Comparison of ENCODE assay signal across 8 cellular contexts in the genomic region with DNA sequence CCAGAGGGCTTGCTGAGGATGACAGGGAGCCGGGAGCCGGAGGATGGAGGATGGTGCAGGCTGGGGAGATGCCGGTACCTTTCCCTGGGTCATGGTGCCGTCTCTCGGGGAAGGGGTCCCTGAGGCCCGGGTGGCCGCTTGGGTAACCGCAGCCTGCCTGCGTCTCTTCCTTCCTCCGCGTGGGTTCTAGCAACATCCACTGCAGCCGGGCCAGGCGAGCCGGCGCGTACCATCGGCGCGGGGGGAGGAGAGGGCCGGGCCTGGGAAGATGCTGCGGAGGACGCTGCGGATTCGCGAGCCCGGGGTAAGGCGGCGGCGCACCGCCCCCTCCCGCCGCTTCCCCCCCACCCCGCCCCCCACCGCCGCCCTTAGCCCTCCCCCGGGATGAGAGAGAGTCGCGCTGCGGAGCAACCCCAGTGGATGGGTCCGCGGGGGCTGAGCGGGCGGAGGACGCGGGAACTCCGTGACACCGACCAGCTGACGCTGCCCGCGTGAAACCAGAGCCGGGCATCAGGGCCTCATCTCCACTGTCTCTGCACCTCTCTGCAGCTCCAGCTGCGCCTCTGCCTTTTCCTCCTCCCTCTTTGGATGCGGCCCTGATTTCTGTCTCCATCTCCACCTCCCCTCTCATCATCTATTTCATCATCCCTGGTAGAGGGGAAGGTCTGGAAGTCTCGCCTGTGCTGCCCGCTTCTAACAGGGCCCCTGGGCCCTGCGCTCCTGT. TPM values are rescaled to one million over a fixed set of nuclear protein-coding genes. Genes with fewer than 3 reads are reported as not detected.
DNase-seq lines count a peak whose midpoint lies in the region; ATAC-seq and TF ChIP-seq lines count a peak whose summit lies in the region.

Gene FAIM2, minus strand, starts transcription at position 201 of the 724 bp plus-strand sequence. Its CDS starts 108 bp downstream, at position 93.

- no peaks in the 10 kb centered on the region for H3K27me3 Mint-ChIP-seq in activated naive CD4-positive, alpha-beta T cell treated with anti-CD3 and anti-CD28 coated beads for 36 hours (ENCODE audit: low read depth)

- peak within 1 kb of the TSS; percentile 15; the same call in 1 of the 2 replicates for H3K9ac ChIP-seq in DND-41 (ENCODE audit: low read depth, low read length)

- H3K27ac ChIP-seq in DND-41 (ENCODE audit: low read length) (no peak within 1 kb of the TSS), psoas muscle (no peak within 1 kb of the TSS)

- H3K36me3 ChIP-seq in DND-41 (ENCODE audit: insufficient read depth, low read length) (no peaks in the 10 kb centered on the region), psoas muscle (ENCODE audit: insufficient read depth in 1 of 2, low read depth in 1 of 2) (no peaks in the 10 kb centered on the region)

- TF ChIP-seq CTCF in DND-41 (IDR thresholded peaks at IDR 0.05; ENCODE audit: borderline replicate concordance, extremely low read depth, low read length, poor library complexity, severe bottlenecking) (no peak), psoas muscle (IDR thresholded peaks at IDR 0.05) (no peak)

- CTCF ChIA-PET in activated naive CD4-positive, alpha-beta T cell treated with anti-CD3 and anti-CD28 coated beads for 36 hours (lab: Charles Lee) = interaction anchor here (1.1 kb wide), 1 partner anchor 36 kb away, joined by 3 read pairs; no protein-coding TSS in a partner anchor

- no peaks in the 10 kb centered on the region for H3K36me3 Mint-ChIP-seq in activated naive CD4-positive, alpha-beta T cell treated with anti-CD3 and anti-CD28 coated beads for 36 hours (ENCODE audit: low read depth)

- H3K4me3 ChIP-seq in DND-41 (ENCODE audit: low read depth in 1 of 2, low read length in 2 of 2) (peak within 1 kb of the TSS in 1 of 2 experiments; percentile 50; a peak in 2 of 4 replicates), psoas muscle (peak within 1 kb of the TSS; percentile 35)

- H2AFZ ChIP-seq in DND-41 (ENCODE audit: low read depth, low read length) = peak within 1 kb of the TSS; percentile 50; the same call in 1 of the 2 replicates

- peaks cover 15% of the 10 kb centered on the region for H3K4me1 ChIP-seq in DND-41 (ENCODE audit: insufficient read depth, low read length)
- no peaks in the 10 kb centered on the region for H3K4me1 ChIP-seq in psoas muscle

- ATAC-seq in DND-41 (ENCODE audit: insufficient read depth, low read depth) (peak; percentile 86), psoas muscle (peak; percentile 39 to 63 (median 57)), HG03196 (IDR thresholded peaks at IDR 0.05; ENCODE audit: unreplicated experiment) (no peak), HG03571 (IDR thresholded peaks at IDR 0.05; ENCODE audit: unreplicated experiment) (no peak)

- no peak within 1 kb of the TSS for H3K27ac Mint-ChIP-seq in activated naive CD4-positive, alpha-beta T cell treated with anti-CD3 and anti-CD28 coated beads for 36 hours

- no peaks in the 10 kb centered on the region for H4K20me1 ChIP-seq in DND-41 (ENCODE audit: insufficient read depth, low read length)

- no peaks in the 10 kb centered on the region for H3K9me3 Mint-ChIP-seq in activated naive CD4-positive, alpha-beta T cell treated with anti-CD3 and anti-CD28 coated beads for 36 hours

- peaks cover 9% of the 10 kb centered on the region for H3K4me1 Mint-ChIP-seq in activated naive CD4-positive, alpha-beta T cell treated with anti-CD3 and anti-CD28 coated beads for 36 hours (ENCODE audit: low read depth)

- H3K4me2 ChIP-seq in DND-41 (ENCODE audit: insufficient read depth, low read length) = peak within 1 kb of the TSS; percentile 62

- intact Hi-C loops in activated naive CD4-positive, alpha-beta T cell treated with anti-CD3 and anti-CD28 coated beads for 36 hours (cut with micrococcal nuclease) = no loop called here
- intact Hi-C loops in head of caudate nucleus (cut with DNase I) = no loop called here
- intact Hi-C loops in psoas muscle (cut with DNase I) = no loop called here

- H3K27me3 ChIP-seq in DND-41 (ENCODE audit: insufficient read depth, low read length, poor library complexity) = peaks cover 20% of the 10 kb centered on the region
- H3K27me3 ChIP-seq in psoas muscle (ENCODE audit: insufficient read depth in 3 of 3, low read length in 2 of 3) = peaks cover 0 to 31% (median 8%) of the 10 kb centered on the region in 3 donors

- WGBS in psoas muscle, 3 donors = 5 to 11% (median 9%) methylated on average over 27 to 56 of the region's 56 CpGs

- no peaks in the 10 kb centered on the region for H3K79me2 ChIP-seq in DND-41 (ENCODE audit: insufficient read depth, low read length)

- DNase-seq in DND-41 = peak; percentile 74
- peak; percentile 2 for DNase-seq in NCI-H524 treated with DMSO at 0.1 percent for 48 hours (lab: John Stamatoyannopoulos, UW)
- peak; percentile 56 for DNase-seq in activated naive CD4-positive, alpha-beta T cell treated with anti-CD3 and anti-CD28 coated beads for 36 hours
- peak; percentile 77 to 96 (median 92) for DNase-seq in head of caudate nucleus
- peak; percentile 68 to 71 for DNase-seq in psoas muscle
- no peak for DNase-seq in NCI-H446 treated with DMSO at 0.1 percent for 48 hours (lab: John Stamatoyannopoulos, UW)

- peak within 1 kb of the TSS; percentile 74 for H3K4me3 Mint-ChIP-seq in activated naive CD4-positive, alpha-beta T cell treated with anti-CD3 and anti-CD28 coated beads for 36 hours

- no peaks in the 10 kb centered on the region for H3K9me3 ChIP-seq in DND-41 (ENCODE audit: insufficient read depth, low read length, severe bottlenecking)
- no peaks in the 10 kb centered on the region for H3K9me3 ChIP-seq in psoas muscle

RNA-seq across cellular contexts. Expression of gene FAIM2, which starts in this region (rescaled TPM):
- total RNA-seq in activated naive CD4-positive, alpha-beta T cell treated with anti-CD3 and anti-CD28 coated beads for 36 hours = under 1 TPM; 0.17 to 0.42 TPM
- total RNA-seq in psoas muscle = 1 to 10 TPM in 1 of 4 donors, under 1 TPM in 2, not detected in 1; 0.22 to 1.1 (median 0.58) TPM
- polyA plus RNA-seq in psoas muscle = under 1 TPM in 2 of 3 donors, not detected in 1; 0.57 to 0.70 TPM

Comparison
In these comparisons a context has a peak if more than half of its experiments do, and no peak if none do; other contexts are left out.
1. Peak in DNase-seq in activated naive CD4-positive, alpha-beta T cell treated with anti-CD3 and anti-CD28 coated beads for 36 hours; RNA of the gene not detected or under 1 TPM.
2. ATAC-seq: peak in DND-41 (single experiment) and psoas muscle (4 of 4); none in HG03196 (single experiment) and HG03571 (single experiment).